ENCODE assay signal across 8 cellular contexts in genomic region chr1:33295450-33296081, GRCh38. TPM values are rescaled to one million over a fixed set of nuclear protein-coding genes. Genes with fewer than 3 reads are reported as not detected.
DNase-seq lines count a peak whose midpoint lies in the region; ATAC-seq and TF ChIP-seq lines count a peak whose summit lies in the region.

No MANE protein-coding gene starts in this region.

- no peak for ATAC-seq in GM18517 (IDR thresholded peaks at IDR 0.05; ENCODE audit: unreplicated experiment)

- DNase-seq in DMS79 (lab: John Stamatoyannopoulos, UW) (peak; percentile 64), HEK293T (ENCODE audit: extremely low spot score) (peak; percentile 96), NCI-H2029 treated with DMSO at 0.1 percent for 48 hours (lab: John Stamatoyannopoulos, UW) (peak; percentile 9), UCSD-AML1 (lab: John Stamatoyannopoulos, UW; ENCODE audit: unreplicated experiment) (peak; percentile 74), iPS-NIHi7 (ENCODE audit: extremely low spot score) (peak; percentile 95)
- peak; percentile 75 to 82 for DNase-seq in stimulated activated CD4-positive, alpha-beta T cell treated with anti-CD3 and anti-CD28 coated beads, Interleukin-15, amount 100 ng/mL, for 1 hour (ENCODE audit: low read depth in 1 of 2, low spot score in 1 of 2)

- H3K36me3 Mint-ChIP-seq in brain, result peaks cover 78% of the 10 kb centered on the region

- POLR2A ChIA-PET in HEK293T (lab: Yijun Ruan, JAX), result interaction anchor here (1.0 to 1.6 kb wide), 2 partner anchors 54 to 176 kb away, joined by 4 to 5 read pairs; partner anchors contain the start of gene ZSCAN20

- peak overlapping the region in 3 of 5 experiments; percentile 51 to 67 (median 55) for H3K27ac Mint-ChIP-seq in brain

- TF ChIP-seq CTCF in brain (conservative IDR thresholded peaks at IDR 0.05), result peak; percentile 94 to 95

- H3K4me1 Mint-ChIP-seq in brain, result peaks cover 5% of the 10 kb centered on the region

- no peaks in the 10 kb centered on the region for H3K27me3 Mint-ChIP-seq in brain

- no peak overlapping the region for H3K4me3 Mint-ChIP-seq in brain

- CTCF ChIA-PET in HEK293T (lab: Yijun Ruan, JAX), result interaction anchor here (0.5 to 1.9 kb wide), 17 partner anchors 10 to 317 kb away, joined by 3 to 27 read pairs (median 4); partner anchors contain the start of gene ZSCAN20

- H3K9me3 Mint-ChIP-seq in brain, result no peaks in the 10 kb centered on the region

TF ChIP-seq in HEK293T, 16 proteins besides CTCF, POLR2A, EP300 and RAD21:
- TF ChIP-seq TARDBP (IDR thresholded peaks at IDR 0.05) (no peak), NFRKB (IDR thresholded peaks at IDR 0.05) (no peak), ELF4 (IDR thresholded peaks at IDR 0.05) (no peak), ARNT (IDR thresholded peaks at IDR 0.05) (no peak), CTBP1 (IDR thresholded peaks at IDR 0.05; ENCODE audit: borderline replicate concordance) (no peak), ZNF384 (IDR thresholded peaks at IDR 0.05) (no peak), FOXA1 (IDR thresholded peaks at IDR 0.05) (no peak), SP1 (IDR thresholded peaks at IDR 0.05) (no peak), FOXM1 (IDR thresholded peaks at IDR 0.05; ENCODE audit: borderline replicate concordance) (no peak), FOXK2 (IDR thresholded peaks at IDR 0.05) (no peak), HDGF (IDR thresholded peaks at IDR 0.05; ENCODE audit: borderline replicate concordance) (no peak), SUZ12 (IDR thresholded peaks at IDR 0.05) (no peak), LEF1 (IDR thresholded peaks at IDR 0.05; ENCODE audit: borderline replicate concordance) (no peak), L3MBTL2 (conservative IDR thresholded peaks at IDR 0.05) (no peak), BHLHE40 (IDR thresholded peaks at IDR 0.05; ENCODE audit: borderline replicate concordance) (no peak)
- TF ChIP-seq, protein P1, sequence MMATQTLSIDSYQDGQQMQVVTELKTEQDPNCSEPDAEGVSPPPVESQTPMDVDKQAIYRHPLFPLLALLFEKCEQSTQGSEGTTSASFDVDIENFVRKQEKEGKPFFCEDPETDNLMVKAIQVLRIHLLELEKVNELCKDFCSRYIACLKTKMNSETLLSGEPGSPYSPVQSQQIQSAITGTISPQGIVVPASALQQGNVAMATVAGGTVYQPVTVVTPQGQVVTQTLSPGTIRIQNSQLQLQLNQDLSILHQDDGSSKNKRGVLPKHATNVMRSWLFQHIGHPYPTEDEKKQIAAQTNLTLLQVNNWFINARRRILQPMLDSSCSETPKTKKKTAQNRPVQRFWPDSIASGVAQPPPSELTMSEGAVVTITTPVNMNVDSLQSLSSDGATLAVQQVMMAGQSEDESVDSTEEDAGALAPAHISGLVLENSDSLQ (IDR thresholded peaks at IDR 0.05), result no peak

RNA-seq across cellular contexts. Expression of gene A3GALT2, which starts 25.3 kb away (rescaled TPM):
- not detected for polyA plus RNA-seq in brain (ENCODE audit: insufficient read depth, low read depth, low replicate concordance)

RNA-seq across cellular contexts. Expression of gene ZNF362, which starts 39.3 kb away (rescaled TPM):
- polyA plus RNA-seq in brain (ENCODE audit: insufficient read depth, low read depth, low replicate concordance), result 61.4 TPM

Comparison
In these comparisons a context has a peak if more than half of its experiments do, and no peak if none do; other contexts are left out.
1. DNase-seq: peak in every context shown above with its lines; median percentile 96 in HEK293T; 95 in iPS-NIHi7; 78 in stimulated activated CD4-positive, alpha-beta T cell treated with anti-CD3 and anti-CD28 coated beads, Interleukin-15, amount 100 ng/mL, for 1 hour; 74 in UCSD-AML1; 64 in DMS79; 9 in NCI-H2029 treated with DMSO at 0.1 percent for 48 hours.